10 cellular contexts compared by ENCODE assay signal in genomic region chr13:28161370-28161769, GRCh38. TPM values are rescaled to one million over a fixed set of nuclear protein-coding genes. Genes with fewer than 3 reads are reported as not detected.
DNase-seq lines count a peak whose midpoint lies in the region; ATAC-seq, FAIRE-seq and TF ChIP-seq lines count a peak whose summit lies in the region.
"Had no signal": no experiment of that assay in that cellular context is flagged by ENCODE, and none has a peak within 500 bp of the region (broad histone marks: within the 10 kb centered on the region; RNA-seq: fewer than 3 reads in every experiment).

No MANE protein-coding gene starts in this region.

- DNase-seq in H7 (peak; percentile 53), RCC 7860 (ENCODE audit: low spot score) (peak; percentile 48), fibroblast of the aortic adventitia (ENCODE audit: low read depth) (peak; percentile 12), psoas muscle (no peak), mucosa of gallbladder (ENCODE audit: low spot score) (no peak), suprapubic skin (ENCODE audit: low spot score in 2 of 2) (no peak), activated T-cell treated with anti-CD3 and anti-CD28 coated beads for 4 hours (no peak)
- DNase-seq in activated CD8-positive, alpha-beta memory T cell treated with anti-CD3 and anti-CD28 coated beads, Interleukin-2, amount 50 U/mL, for 4 hours, result no peak
- DNase-seq: NCI-H1694 had no signal

- ATAC-seq in psoas muscle, result peak; percentile 77 to 93 (median 92)

- H3K27ac ChIP-seq in psoas muscle (peak overlapping the region; percentile 5), suprapubic skin (no peak overlapping the region)
- H3K27ac ChIP-seq: right atrium auricular region had no signal

- TF ChIP-seq POLR2A in suprapubic skin (IDR thresholded peaks at IDR 0.05), result no peak

- no peak for TF ChIP-seq CTCF in fibroblast of the aortic adventitia (IDR thresholded peaks at IDR 0.05; ENCODE audit: insufficient read depth, low read length)
- no peak for TF ChIP-seq CTCF in psoas muscle (IDR thresholded peaks at IDR 0.05)
- no peak for TF ChIP-seq CTCF in suprapubic skin (IDR thresholded peaks at IDR 0.05)

- intact Hi-C loops in psoas muscle (cut with DNase I), result no loop called here

- no peaks in the 10 kb centered on the region for H3K36me3 ChIP-seq in H7 (replicated peaks; ENCODE audit: control insufficient read depth, insufficient read depth, low read length)
- H3K36me3 ChIP-seq in psoas muscle (ENCODE audit: insufficient read depth in 1 of 2, low read depth in 1 of 2), result no peaks in the 10 kb centered on the region
- H3K36me3 ChIP-seq in suprapubic skin, result no peaks in the 10 kb centered on the region
- H3K36me3 ChIP-seq: right atrium auricular region had no signal

- whole genome bisulfite sequencing in psoas muscle, 3 donors, result 44% methylated on average over 1 of the region's 1 CpG
- 61% methylated on average over 1 of the region's 1 CpG for WGBS in suprapubic skin

- H3K9me3 ChIP-seq in psoas muscle (peaks cover 17% of the 10 kb centered on the region), suprapubic skin (no peaks in the 10 kb centered on the region)
- H3K9me3 ChIP-seq: right atrium auricular region had no signal

- H3K27me3 ChIP-seq in H7 (ENCODE audit: control insufficient read depth, insufficient read depth, low read length) (no peaks in the 10 kb centered on the region), psoas muscle (ENCODE audit: insufficient read depth in 3 of 3, low read length in 2 of 3) (no peaks in the 10 kb centered on the region), suprapubic skin (no peaks in the 10 kb centered on the region)
- H3K27me3 ChIP-seq: right atrium auricular region had no signal

- no peak for FAIRE-seq in RCC 7860 (lab: Jason Lieb, UNC)

- H3K4me3 ChIP-seq in H7 (ENCODE audit: insufficient read depth, low read depth, low read length) (no peak overlapping the region), fibroblast of the aortic adventitia (ENCODE audit: low read depth, low read length) (no peak overlapping the region), psoas muscle (no peak overlapping the region), suprapubic skin (no peak overlapping the region)
- H3K4me3 ChIP-seq: right atrium auricular region had no signal

- TF ChIP-seq EP300 in suprapubic skin (IDR thresholded peaks at IDR 0.05), result no peak

- H3K4me1 ChIP-seq in psoas muscle, result peaks cover 20% of the 10 kb centered on the region
- peaks cover 15% of the 10 kb centered on the region for H3K4me1 ChIP-seq in suprapubic skin

RNA-seq across cellular contexts. Expression of gene PAN3, which starts 23.0 kb away (rescaled TPM):
- 15.8 and 23.5 TPM in 2 replicates for total RNA-seq in H7 (2014; rRNA removed; shearing (Covaris generic))
- total RNA-seq in fibroblast of the aortic adventitia (ENCODE audit: low replicate concordance) (19.4 and 22.8 TPM in 2 replicates), psoas muscle (1 to 10 TPM; 5.9 to 9.0 (median 8.6) TPM), mucosa of gallbladder (36.1 TPM), suprapubic skin (10 to 100 TPM; 41.7 to 68.3 (median 42.2) TPM)
- 1 to 10 TPM; 2.3 to 3.4 (median 2.9) TPM for polyA plus RNA-seq in psoas muscle

Comparison
In these comparisons a context has a peak if more than half of its experiments do, and no peak if none do; other contexts are left out.
1. DNase-seq: peak in H7 (single experiment), RCC 7860 (single experiment) and fibroblast of the aortic adventitia (single experiment); none in psoas muscle (0 of 2), mucosa of gallbladder (single experiment), suprapubic skin (0 of 2), activated CD8-positive, alpha-beta memory T cell treated with anti-CD3 and anti-CD28 coated beads, Interleukin-2, amount 50 U/mL, for 4 hours (single experiment) and activated T-cell treated with anti-CD3 and anti-CD28 coated beads for 4 hours (single experiment).